In genomic region chr6:144006731-144007454, GRCh38 we compare ENCODE assay signal across 8 cellular contexts. TPM values are rescaled to one million over a fixed set of nuclear protein-coding genes. Genes with fewer than 3 reads are reported as not detected.
DNase-seq lines count a peak whose midpoint lies in the region; ATAC-seq and TF ChIP-seq lines count a peak whose summit lies in the region.

No MANE protein-coding gene starts in this region.

- peak overlapping the region; percentile 69 for H3K4me3 Mint-ChIP-seq in Calu3 (ENCODE audit: low read depth, unreplicated experiment)

- ATAC-seq in GM18861 (IDR thresholded peaks at IDR 0.05; ENCODE audit: unreplicated experiment), result no peak

- H3K36me3 Mint-ChIP-seq in Calu3 (ENCODE audit: insufficient read depth, unreplicated experiment), result peaks cover 4% of the 10 kb centered on the region

- BruUV-seq in Calu3 (replicated peaks; lab: Mats Ljungman, UMichigan), result no TSS peak

- no peak overlapping the region for H3K9ac ChIP-seq in mucosa of stomach (ENCODE audit: low read length)

- CTCF ChIA-PET in Calu3 (lab: Charles Lee), result no interaction called here

- H3K27me3 ChIP-seq in mucosa of stomach (ENCODE audit: control insufficient read depth, insufficient read depth, low read length), result no peaks in the 10 kb centered on the region

- no peaks in the 10 kb centered on the region for H3K9me3 Mint-ChIP-seq in Calu3 (ENCODE audit: low read depth, unreplicated experiment)

- H3K27me3 Mint-ChIP-seq in Calu3 (ENCODE audit: unreplicated experiment), result no peaks in the 10 kb centered on the region

- no peaks in the 10 kb centered on the region for H3K4me1 ChIP-seq in mucosa of stomach (ENCODE audit: control insufficient read depth, insufficient read depth, low read length)

- DNase-seq in Calu3 (no peak), NCI-H226 (peak; percentile 39), dermis blood vessel endothelial cell (peak; percentile 56), NCI-H748 (lab: John Stamatoyannopoulos, UW; ENCODE audit: unreplicated experiment) (no peak), SK-N-DZ (ENCODE audit: low spot score) (no peak), COLO829 (ENCODE audit: low spot score) (no peak)

- H3K4me3 ChIP-seq in mucosa of stomach (ENCODE audit: low read length), result peak overlapping the region; percentile 5

- H3K36me3 ChIP-seq in mucosa of stomach (ENCODE audit: control insufficient read depth, insufficient read depth, low read length), result no peaks in the 10 kb centered on the region

- peaks cover 8% of the 10 kb centered on the region for H3K4me1 Mint-ChIP-seq in Calu3 (ENCODE audit: low read depth, unreplicated experiment)

- TF ChIP-seq CTCF in Calu3 (IDR thresholded peaks at IDR 0.05; ENCODE audit: unreplicated experiment), result no peak

- H3K27ac Mint-ChIP-seq in Calu3 (ENCODE audit: unreplicated experiment), result peak overlapping the region; percentile 56

- intact Hi-C loops in Calu3 (cut with micrococcal nuclease; ENCODE audit: unreplicated experiment), result no loop called here

- no peaks in the 10 kb centered on the region for H3K9me3 ChIP-seq in mucosa of stomach (ENCODE audit: control insufficient read depth, low read length)

RNA-seq across cellular contexts. Expression of gene PLAGL1, which starts 1.2 kb away (rescaled TPM):
- total RNA-seq in Calu3 (2022) (9.8 and 10.7 TPM in 2 replicates), dermis blood vessel endothelial cell (6.5 and 14.2 TPM in 2 replicates)
- 2.1 and 2.2 TPM in 2 replicates for polyA plus RNA-seq in SK-N-DZ (2014; cell fraction: cytosol; rRNA removed)
- polyA plus RNA-seq in SK-N-DZ (2014; cell fraction: nucleus; rRNA removed), result 4.0 and 9.3 TPM in 2 replicates

Comparison
In these comparisons a context has a peak if more than half of its experiments do, and no peak if none do; other contexts are left out.
1. DNase-seq: peak in NCI-H226 (single experiment) and dermis blood vessel endothelial cell (single experiment); none in Calu3 (single experiment), NCI-H748 (single experiment), SK-N-DZ (single experiment) and COLO829 (single experiment).